Comparison of ENCODE assay signal across 8 cellular contexts in genomic region chr14:68089146-68089715, GRCh38.
DNase-seq lines count a peak whose midpoint lies in the region; ATAC-seq, FAIRE-seq and TF ChIP-seq lines count a peak whose summit lies in the region.

No MANE protein-coding gene starts in this region.

- peak overlapping the region; percentile 88 for H3K27ac Mint-ChIP-seq in astrocyte (ENCODE audit: unreplicated experiment)
- no peak overlapping the region for H3K27ac Mint-ChIP-seq in CD4-positive, alpha-beta T cell

- peaks cover 2% of the 10 kb centered on the region for H3K36me3 Mint-ChIP-seq in astrocyte (ENCODE audit: low read depth, unreplicated experiment)
- H3K36me3 Mint-ChIP-seq in CD4-positive, alpha-beta T cell (ENCODE audit: low read depth): no peaks in the 10 kb centered on the region

- FAIRE-seq in astrocyte (lab: Jason Lieb, UNC): no peak

- H3K36me3 ChIP-seq in BLaER1 treated with 17β-estradiol and CSF1 and Interleukin-3, amounts not matched to agents 10 nM and 100 nM: no peaks in the 10 kb centered on the region
- H3K36me3 ChIP-seq in astrocyte (ENCODE audit: insufficient read depth, low read length) (no peaks in the 10 kb centered on the region), mesodermal cell (ENCODE audit: control insufficient read depth, insufficient read depth, low read length) (no peaks in the 10 kb centered on the region), MG63 (no peaks in the 10 kb centered on the region)

- peak; percentile 53 for DNase-seq in NCI-H1436 treated with DMSO at 0.1 percent for 48 hours (lab: John Stamatoyannopoulos, UW)
- peak; percentile 88 for DNase-seq in astrocyte (ENCODE audit: low read depth)
- no peak for DNase-seq in erythroblast (lab: John Stamatoyannopoulos, UW)
- DNase-seq in MG63: no peak
- DNase-seq in CD4-positive, alpha-beta T cell: no peak
- no peak for DNase-seq in GM10248 (ENCODE audit: extremely low spot score)

- H3K79me2 ChIP-seq in astrocyte (ENCODE audit: insufficient read depth, low read length): no peaks in the 10 kb centered on the region

- no peak for TF ChIP-seq CTCF in astrocyte (IDR thresholded peaks at IDR 0.05; ENCODE audit: insufficient read depth, low read depth, low read length)
- no peak for TF ChIP-seq CTCF in CD4-positive, alpha-beta T cell (IDR thresholded peaks at IDR 0.05)
- TF ChIP-seq CTCF in GM10248 (IDR thresholded peaks at IDR 0.05; ENCODE audit: control extremely low read depth, extremely low read depth, low read depth, missing control alignments): no peak

- POLR2A ChIA-PET in CD4-positive, alpha-beta T cell (lab: Charles Lee): no interaction called here
- POLR2A ChIA-PET in GM10248 (lab: Yijun Ruan, JAX): interaction anchor here (0.7 kb wide), 1 partner anchor 29 kb away, joined by 8 read pairs; no protein-coding TSS in a partner anchor

- peak overlapping the region; percentile 21 to 73 (median 62); a peak in 21 of 22 replicates for H3K4me2 ChIP-seq in BLaER1 treated with 17β-estradiol and CSF1 and Interleukin-3, amounts not matched to agents 10 nM and 100 nM
- peak overlapping the region; percentile 75 for H3K4me2 ChIP-seq in astrocyte (ENCODE audit: low read length)

- no peaks in the 10 kb centered on the region for H3K27me3 Mint-ChIP-seq in astrocyte (ENCODE audit: low read depth, unreplicated experiment)
- H3K27me3 Mint-ChIP-seq in CD4-positive, alpha-beta T cell: no peaks in the 10 kb centered on the region

- peaks cover 24% of the 10 kb centered on the region for H3K4me1 Mint-ChIP-seq in astrocyte (ENCODE audit: low read depth, unreplicated experiment)
- peaks cover 18% of the 10 kb centered on the region for H3K4me1 Mint-ChIP-seq in CD4-positive, alpha-beta T cell (ENCODE audit: low read depth)

- H3K9me3 ChIP-seq in BLaER1 treated with 17β-estradiol and CSF1 and Interleukin-3, amounts not matched to agents 10 nM and 100 nM (replicated peaks in 1 of 11): peaks cover 5 to 15% (median 8%) of the 10 kb centered on the region in 11 experiments; a peak in 12 of 22 replicates
- H3K9me3 ChIP-seq in astrocyte (ENCODE audit: insufficient read depth, low read depth, low read length) (no peaks in the 10 kb centered on the region), mesodermal cell (ENCODE audit: control insufficient read depth, low read length) (peaks cover 6% of the 10 kb centered on the region), MG63 (no peaks in the 10 kb centered on the region)
- H3K9me3 ChIP-seq in CD4-positive, alpha-beta T cell (ENCODE audit: control insufficient read depth, low read length): no peaks in the 10 kb centered on the region

- 61 to 78% methylated on average over 1 to 4 of the region's 5 CpGs for WGBS in mesodermal cell (ENCODE audit: insufficient coverage in 2 of 2), 2 experiments

- intact Hi-C loops in CD4-positive, alpha-beta T cell (cut with DNase I, micrococcal nuclease): no loop called here

- H3K4me1 ChIP-seq in BLaER1 treated with 17β-estradiol and CSF1 and Interleukin-3, amounts not matched to agents 10 nM and 100 nM: peaks cover 15 to 21% (median 17%) of the 10 kb centered on the region in 10 experiments
- H3K4me1 ChIP-seq in astrocyte (ENCODE audit: insufficient read depth, low read length): peaks cover 13% of the 10 kb centered on the region
- peaks cover 14% of the 10 kb centered on the region for H3K4me1 ChIP-seq in mesodermal cell (ENCODE audit: control insufficient read depth, insufficient read depth, low read length, poor library complexity, severe bottlenecking)

- CTCF ChIA-PET in CD4-positive, alpha-beta T cell (lab: Charles Lee): no interaction called here
- CTCF ChIA-PET in GM10248 (lab: Yijun Ruan, JAX): interaction anchor here (1.2 to 3.6 kb wide), 4 partner anchors 9 to 189 kb away, joined by 3 to 10 read pairs (median 6); no protein-coding TSS in a partner anchor

- H2AFZ ChIP-seq in astrocyte (ENCODE audit: low read depth, low read length): peak overlapping the region; percentile 30

- TF ChIP-seq POLR2A in erythroblast (IDR thresholded peaks at IDR 0.05; ENCODE audit: low read length): no peak

- no peaks in the 10 kb centered on the region for H3K27me3 ChIP-seq in BLaER1 treated with 17β-estradiol and CSF1 and Interleukin-3, amounts not matched to agents 10 nM and 100 nM
- H3K27me3 ChIP-seq in astrocyte (ENCODE audit: insufficient read depth, low read length) (no peaks in the 10 kb centered on the region), MG63 (no peaks in the 10 kb centered on the region)
- H3K27me3 ChIP-seq in CD4-positive, alpha-beta T cell (ENCODE audit: control insufficient read depth, insufficient read depth, low read length): no peaks in the 10 kb centered on the region

- ATAC-seq in CD4-positive, alpha-beta T cell (ENCODE audit: poor library complexity): no peak

- H3K27ac ChIP-seq in BLaER1 treated with 17β-estradiol and CSF1 and Interleukin-3, amounts not matched to agents 10 nM and 100 nM: peak overlapping the region in 8 of 11 experiments; percentile 30 to 69 (median 44); a peak in 16 of 22 replicates
- H3K27ac ChIP-seq in astrocyte (ENCODE audit: low read depth, low read length): peak overlapping the region; percentile 60
- peak overlapping the region; percentile 76 for H3K27ac ChIP-seq in mesodermal cell (ENCODE audit: low read depth, low read length, severe bottlenecking)
- H3K27ac ChIP-seq in CD4-positive, alpha-beta T cell (ENCODE audit: low read depth, low read length): no peak overlapping the region

- H4K20me1 ChIP-seq in BLaER1 treated with 17β-estradiol and CSF1 and Interleukin-3, amounts not matched to agents 10 nM and 100 nM: no peaks in the 10 kb centered on the region
- H4K20me1 ChIP-seq in astrocyte (ENCODE audit: insufficient read depth, low read length): no peaks in the 10 kb centered on the region

- no peak overlapping the region for H3K4me3 Mint-ChIP-seq in astrocyte (ENCODE audit: unreplicated experiment)
- H3K4me3 Mint-ChIP-seq in CD4-positive, alpha-beta T cell: no peak overlapping the region

- peak overlapping the region in 8 of 11 experiments; percentile 12 to 58 (median 31); a peak in 13 of 22 replicates for H3K9ac ChIP-seq in BLaER1 treated with 17β-estradiol and CSF1 and Interleukin-3, amounts not matched to agents 10 nM and 100 nM
- H3K9ac ChIP-seq in astrocyte (ENCODE audit: low read length): peak overlapping the region; percentile 64

- H3K4me3 ChIP-seq in BLaER1 treated with 17β-estradiol and CSF1 and Interleukin-3, amounts not matched to agents 10 nM and 100 nM: no peak overlapping the region; a peak in 1 of 20 replicates
- no peak overlapping the region for H3K4me3 ChIP-seq in astrocyte (ENCODE audit: insufficient read depth, low read depth, low read length)
- H3K4me3 ChIP-seq in mesodermal cell (ENCODE audit: extremely low read depth, insufficient read depth, low read length, poor library complexity, severe bottlenecking): no peak overlapping the region
- no peak overlapping the region for H3K4me3 ChIP-seq in MG63

- peaks cover 13% of the 10 kb centered on the region for H3K9me3 Mint-ChIP-seq in astrocyte (ENCODE audit: unreplicated experiment)
- no peaks in the 10 kb centered on the region for H3K9me3 Mint-ChIP-seq in CD4-positive, alpha-beta T cell

Comparison
In these comparisons a context has a peak if more than half of its experiments do, and no peak if none do; other contexts are left out.
1. DNase-seq: peak in NCI-H1436 treated with DMSO at 0.1 percent for 48 hours (single experiment) and astrocyte (single experiment); none in erythroblast (0 of 2), MG63 (single experiment), CD4-positive, alpha-beta T cell (0 of 10) and GM10248 (single experiment).